Comparison of ENCODE assay signal across 21 cellular contexts in genomic region chr3:150240891-150241290, GRCh38.
"Had no signal": no experiment of that assay in that cellular context is flagged by ENCODE, and none has a peak within 500 bp of the region (broad histone marks: within the 10 kb centered on the region; RNA-seq: fewer than 3 reads in every experiment).

No MANE protein-coding gene starts in this region.

- H3K36me3 ChIP-seq: transverse colon, uterus, WERI-Rb-1 had no signal

- H3K4me3 Mint-ChIP-seq: activated naive CD8-positive, alpha-beta T cell treated with anti-CD3 and anti-CD28 coated beads, Interleukin-2, amount 10 ng/mL, durations not matched to agents 7 days and 5 days; activated T-cell treated with anti-CD3 and anti-CD28 coated beads, Interleukin-2, amount 50 U/mL, for 24 hours; activated T-helper 17 cell treated with anti-CD3 and anti-CD28 coated beads, Interleukin-2, amount 50 U/mL, for 72 hours; brain; stimulated activated naive B cell treated with anti-CD40 and anti-IgM and Interleukin-4, amounts not matched to agents 10 μg/mL and 1 μg/mL and 100 μg/mL, for 72 hours; T-helper 2 cell treated with Interferon-gamma antibody and Interleukin-4, amounts not matched to agents 5 μg/mL and 100 μg/mL, for 36 hours had no signal

- H3K27ac ChIP-seq: foreskin keratinocyte, transverse colon, uterus, WERI-Rb-1 had no signal

- H3K36me3 Mint-ChIP-seq: activated naive CD8-positive, alpha-beta T cell treated with anti-CD3 and anti-CD28 coated beads, Interleukin-2, amount 10 ng/mL, durations not matched to agents 7 days and 5 days; brain; stimulated activated naive B cell treated with anti-CD40 and anti-IgM and Interleukin-4, amounts not matched to agents 10 μg/mL and 1 μg/mL and 100 μg/mL, for 72 hours had no signal

- H3K4me3 ChIP-seq: mucosa of descending colon, transverse colon, uterus had no signal

- H3K9me3 Mint-ChIP-seq: activated naive CD8-positive, alpha-beta T cell treated with anti-CD3 and anti-CD28 coated beads, Interleukin-2, amount 10 ng/mL, durations not matched to agents 7 days and 5 days; activated T-cell treated with anti-CD3 and anti-CD28 coated beads, Interleukin-2, amount 50 U/mL, for 24 hours; activated T-helper 17 cell treated with anti-CD3 and anti-CD28 coated beads, Interleukin-2, amount 50 U/mL, for 72 hours; stimulated activated naive B cell treated with anti-CD40 and anti-IgM and Interleukin-4, amounts not matched to agents 10 μg/mL and 1 μg/mL and 100 μg/mL, for 72 hours; T-helper 2 cell treated with Interferon-gamma antibody and Interleukin-4, amounts not matched to agents 5 μg/mL and 100 μg/mL, for 36 hours had no signal

- ATAC-seq: activated T-helper 17 cell treated with anti-CD3 and anti-CD28 coated beads, Interleukin-2, amount 50 U/mL, for 72 hours; foreskin keratinocyte; mucosa of descending colon; sciatic nerve; stimulated activated naive B cell treated with anti-CD40 and anti-IgM and Interleukin-4, amounts not matched to agents 10 μg/mL and 1 μg/mL and 100 μg/mL, for 72 hours had no signal

- DNase-seq: activated CD4-positive, alpha-beta T cell treated with anti-CD3 and anti-CD28 coated beads for 1 hour; activated CD8-positive, alpha-beta memory T cell treated with anti-CD3 and anti-CD28 coated beads for 24 hours; activated CD8-positive, alpha-beta memory T cell treated with anti-CD3 and anti-CD28 coated beads, Interleukin-2, amount 50 U/mL, for 4 hours; activated naive CD8-positive, alpha-beta T cell treated with anti-CD3 and anti-CD28 coated beads, Interleukin-2, amount 10 ng/mL, durations not matched to agents 7 days and 5 days; activated T-cell treated with anti-CD3 and anti-CD28 coated beads, Interleukin-2, amount 50 U/mL, for 24 hours; erythroblast; foreskin keratinocyte; hippocampal formation; mucosa of descending colon; occipital lobe; posterior cingulate gyrus; small intestine; stimulated activated CD4-positive, alpha-beta T cell treated with anti-CD3 and anti-CD28 coated beads, Interleukin-15, amount 100 ng/mL, for 24 hours; stimulated activated naive B cell treated with anti-CD40 and anti-IgM and Interleukin-4, amounts not matched to agents 10 μg/mL and 1 μg/mL and 100 μg/mL, for 72 hours; transverse colon; uterus; WERI-Rb-1 had no signal

- H3K9me3 ChIP-seq: mucosa of descending colon, transverse colon, uterus had no signal

- H3K4me1 ChIP-seq: uterus had no signal

- H3K4me1 Mint-ChIP-seq: activated naive CD8-positive, alpha-beta T cell treated with anti-CD3 and anti-CD28 coated beads, Interleukin-2, amount 10 ng/mL, durations not matched to agents 7 days and 5 days; activated T-helper 17 cell treated with anti-CD3 and anti-CD28 coated beads, Interleukin-2, amount 50 U/mL, for 72 hours had no signal

- H3K27me3 ChIP-seq: foreskin keratinocyte, transverse colon, uterus had no signal

- H3K27ac Mint-ChIP-seq: activated naive CD8-positive, alpha-beta T cell treated with anti-CD3 and anti-CD28 coated beads, Interleukin-2, amount 10 ng/mL, durations not matched to agents 7 days and 5 days; activated T-cell treated with anti-CD3 and anti-CD28 coated beads, Interleukin-2, amount 50 U/mL, for 24 hours; activated T-helper 17 cell treated with anti-CD3 and anti-CD28 coated beads, Interleukin-2, amount 50 U/mL, for 72 hours; stimulated activated naive B cell treated with anti-CD40 and anti-IgM and Interleukin-4, amounts not matched to agents 10 μg/mL and 1 μg/mL and 100 μg/mL, for 72 hours; T-helper 2 cell treated with Interferon-gamma antibody and Interleukin-4, amounts not matched to agents 5 μg/mL and 100 μg/mL, for 36 hours had no signal
